17 cellular contexts compared by ENCODE assay signal in genomic region chr2:201924453-201924852, GRCh38.
"Had no signal": no experiment of that assay in that cellular context is flagged by ENCODE, and none has a peak within 500 bp of the region (broad histone marks: within the 10 kb centered on the region; RNA-seq: fewer than 3 reads in every experiment).

No MANE protein-coding gene starts in this region.

- H3K27me3 ChIP-seq: hepatocyte, sigmoid colon, testis, tibial nerve had no signal

- DNase-seq: dermis blood vessel endothelial cell; foreskin melanocyte; head of caudate nucleus; kidney; left cardiac atrium; left ventricle myocardium inferior; lower lobe of right lung; naive thymus-derived CD4-positive, alpha-beta T cell; sigmoid colon; stimulated activated CD4-positive, alpha-beta T cell treated with anti-CD3 and anti-CD28 coated beads, Interleukin-2, amount 100 ng/mL, for 24 hours; stimulated activated CD4-positive, alpha-beta T cell treated with anti-CD3 and anti-CD28 coated beads, Interleukin-4, amount 100 ng/mL, for 4 hours; stimulated activated naive B cell treated with anti-CD40 and anti-IgM and Interleukin-4, amounts not matched to agents 10 μg/mL and 1 μg/mL and 100 μg/mL, for 72 hours; stimulated activated naive CD8-positive, alpha-beta T cell treated with anti-CD3 and anti-CD28 coated beads, Interleukin-15, amount 100 ng/mL, for 72 hours; testis had no signal

- ATAC-seq: left cardiac atrium; lower lobe of right lung; naive thymus-derived CD4-positive, alpha-beta T cell; stimulated activated naive B cell treated with anti-CD40 and anti-IgM and Interleukin-4, amounts not matched to agents 10 μg/mL and 1 μg/mL and 100 μg/mL, for 72 hours; stimulated activated naive CD8-positive, alpha-beta T cell treated with anti-CD3 and anti-CD28 coated beads, Interleukin-15, amount 100 ng/mL, for 72 hours had no signal

- H3K27ac ChIP-seq: hepatocyte, left ventricle myocardium inferior, lower lobe of right lung, sigmoid colon, skin epidermis, testis, tibial nerve had no signal

- H3K9me3 ChIP-seq: left ventricle myocardium inferior, lower lobe of right lung, sigmoid colon, testis, tibial nerve had no signal

- H3K4me3 ChIP-seq: hepatocyte, left ventricle myocardium inferior, lower lobe of right lung, sigmoid colon, skin epidermis, testis, tibial nerve had no signal

- H3K4me1 ChIP-seq: left ventricle myocardium inferior, lower lobe of right lung, sigmoid colon, testis, tibial nerve had no signal

- H3K36me3 ChIP-seq: left ventricle myocardium inferior, lower lobe of right lung, sigmoid colon, tibial nerve had no signal
